ENCODE assay signal across 8 cellular contexts in genomic region chr2:74549685-74549971, GRCh38.
DNase-seq lines count a peak whose midpoint lies in the region; ATAC-seq, FAIRE-seq and TF ChIP-seq lines count a peak whose summit lies in the region.
"Had no signal": no experiment of that assay in that cellular context is flagged by ENCODE, and none has a peak within 500 bp of the region (broad histone marks: within the 10 kb centered on the region; RNA-seq: fewer than 3 reads in every experiment).

No MANE protein-coding gene starts in this region.

- TF ChIP-seq CTCF in RWPE2 (IDR thresholded peaks at IDR 0.05; ENCODE audit: poor library complexity, severe bottlenecking) (no peak), fibroblast of pulmonary artery (IDR thresholded peaks at IDR 0.05; ENCODE audit: low read length, missing control alignments) (no peak)

- H3K4me1 ChIP-seq in RWPE2 (ENCODE audit: insufficient read depth, poor library complexity, severe bottlenecking), result peaks cover 6% of the 10 kb centered on the region

- H3K27ac ChIP-seq in RWPE2 (ENCODE audit: poor library complexity, severe bottlenecking), result peak overlapping the region; percentile 33

- peak; percentile 33 for FAIRE-seq in GM19239 (lab: Jason Lieb, UNC)

- no peaks in the 10 kb centered on the region for H3K9me3 ChIP-seq in RWPE2 (ENCODE audit: severe bottlenecking)

- no peaks in the 10 kb centered on the region for H3K36me3 ChIP-seq in RWPE2 (ENCODE audit: low read depth)

- no peaks in the 10 kb centered on the region for H3K27me3 ChIP-seq in RWPE2 (ENCODE audit: insufficient read depth, poor library complexity, severe bottlenecking)

- DNase-seq in GM19239 (ENCODE audit: insufficient read length, low spot score), result no peak
- no peak for DNase-seq in RWPE2 (ENCODE audit: low spot score)
- DNase-seq in fibroblast of pulmonary artery (ENCODE audit: low read depth), result no peak
- DNase-seq in skeletal muscle cell (ENCODE audit: low read depth), result no peak
- DNase-seq in NOMO-1 treated with dmso at 0.1 percent for 144 hours (lab: John Stamatoyannopoulos, UW; ENCODE audit: unreplicated experiment), result no peak
- DNase-seq in amniotic stem cell (lab: John Stamatoyannopoulos, UW), result no peak
- DNase-seq: activated CD4-positive, CD25-positive, alpha-beta regulatory T cell treated with anti-CD3 and anti-CD28 coated beads, Interleukin-2, amount 50 U/mL, for 72 hours had no signal

- peak overlapping the region; percentile 49 for H3K4me3 ChIP-seq in RWPE2 (ENCODE audit: severe bottlenecking)
- H3K4me3 ChIP-seq in fibroblast of pulmonary artery (replicated peaks; ENCODE audit: low read depth, low read length), result peak overlapping the region; percentile 58
- H3K4me3 ChIP-seq in skeletal muscle cell (ENCODE audit: low read depth, low read length), result peak overlapping the region; percentile 64

- ATAC-seq in RWPE2 (ENCODE audit: low read depth), result no peak
- no peak for ATAC-seq in HG02759 (IDR thresholded peaks at IDR 0.05; ENCODE audit: unreplicated experiment)
